In genomic region chr4:67931256-67931655, GRCh38 we compare ENCODE assay signal across 34 cellular contexts. TPM values are rescaled to one million over a fixed set of nuclear protein-coding genes. Genes with fewer than 3 reads are reported as not detected.
"Had no signal": no experiment of that assay in that cellular context is flagged by ENCODE, and none has a peak within 500 bp of the region (broad histone marks: within the 10 kb centered on the region; RNA-seq: fewer than 3 reads in every experiment).

No MANE protein-coding gene starts in this region.

- H3K27me3 Mint-ChIP-seq: progenitor cell of endocrine pancreas; stimulated activated memory B cell treated with anti-CD40 and anti-IgM and Interleukin-4, amounts not matched to agents 10 μg/mL and 1 μg/mL and 100 μg/mL, for 72 hours; type B pancreatic cell had no signal

- H3K36me3 ChIP-seq: left ventricle myocardium inferior, ovary, right atrium auricular region, right lobe of liver, tibial nerve, uterus had no signal

- DNase-seq: hypothalamus; immature natural killer cell; left ventricle myocardium inferior; mesendoderm; midbrain; mucosa of descending colon; naive thymus-derived CD4-positive, alpha-beta T cell; ovary; right lobe of liver; stimulated activated CD4-positive, alpha-beta T cell treated with anti-CD3 and anti-CD28 coated beads, Interleukin-1b, Interleukin-23, amount 100 ng/mL, for 48 hours; stimulated activated CD4-positive, alpha-beta T cell treated with anti-CD3 and anti-CD28 coated beads, Interleukin-2, amount 100 ng/mL, for 48 hours; stimulated activated CD4-positive, alpha-beta T cell treated with anti-CD3 and anti-CD28 coated beads, Interleukin-4, amount 100 ng/mL, for 4 hours; stimulated activated CD8-positive, alpha-beta memory T cell treated with anti-CD3 and anti-CD28 coated beads, Interleukin-4, amount 100 ng/mL, for 48 hours; stimulated activated naive CD4-positive, alpha-beta T cell treated with Interleukin-2 at 50 U/mL for 16 hours; stimulated activated naive CD8-positive, alpha-beta T cell treated with anti-CD3 and anti-CD28 coated beads, Interleukin-15, amount 100 ng/mL, for 72 hours; substantia nigra; uterus had no signal

- H3K9me3 Mint-ChIP-seq: natural killer cell treated with Interleukin-12 subunit alpha and Interleukin-12 subunit beta and Interleukin-15 and Interleukin-18, amount 100 ng/mL, for 72 hours; stimulated activated memory B cell treated with anti-CD40 and anti-IgM and Interleukin-4, amounts not matched to agents 10 μg/mL and 1 μg/mL and 100 μg/mL, for 72 hours; stimulated activated naive CD8-positive, alpha-beta T cell treated with anti-CD3 and anti-CD28 coated beads, Interleukin-15, amount 100 ng/mL, for 72 hours; type B pancreatic cell had no signal

- H3K4me1 ChIP-seq: left ventricle myocardium inferior, right atrium auricular region, right lobe of liver, tibial nerve, uterus had no signal

- ATAC-seq: mucosa of descending colon; naive thymus-derived CD4-positive, alpha-beta T cell; natural killer cell treated with Interleukin-12 subunit alpha and Interleukin-12 subunit beta and Interleukin-15 and Interleukin-18, amount 100 ng/mL, for 72 hours; right lobe of liver; stimulated activated memory B cell treated with anti-CD40 and anti-IgM and Interleukin-4, amounts not matched to agents 10 μg/mL and 1 μg/mL and 100 μg/mL, for 72 hours; stimulated activated naive CD8-positive, alpha-beta T cell treated with anti-CD3 and anti-CD28 coated beads, Interleukin-15, amount 100 ng/mL, for 72 hours had no signal

- H3K4me3 Mint-ChIP-seq: immature natural killer cell; naive thymus-derived CD4-positive, alpha-beta T cell; natural killer cell treated with Interleukin-12 subunit alpha and Interleukin-12 subunit beta and Interleukin-15 and Interleukin-18, amount 100 ng/mL, for 72 hours; stimulated activated memory B cell treated with anti-CD40 and anti-IgM and Interleukin-4, amounts not matched to agents 10 μg/mL and 1 μg/mL and 100 μg/mL, for 72 hours; stimulated activated naive CD8-positive, alpha-beta T cell treated with anti-CD3 and anti-CD28 coated beads, Interleukin-15, amount 100 ng/mL, for 72 hours; type B pancreatic cell had no signal

- H3K4me3 ChIP-seq: left ventricle myocardium inferior, lung, mucosa of descending colon, ovary, right atrium auricular region, right lobe of liver, smooth muscle cell, tibial nerve, uterus had no signal

- H3K27ac ChIP-seq: left ventricle myocardium inferior, ovary, right atrium auricular region, right lobe of liver, tibial nerve, uterus had no signal

- H3K9me3 ChIP-seq: left ventricle myocardium inferior, mucosa of descending colon, right atrium auricular region, right lobe of liver, tibial nerve, uterus had no signal

- H3K27me3 ChIP-seq: ovary, right atrium auricular region, right lobe of liver, tibial nerve, uterus had no signal

- H3K36me3 Mint-ChIP-seq: immature natural killer cell; natural killer cell treated with Interleukin-12 subunit alpha and Interleukin-12 subunit beta and Interleukin-15 and Interleukin-18, amount 100 ng/mL, for 72 hours; stimulated activated memory B cell treated with anti-CD40 and anti-IgM and Interleukin-4, amounts not matched to agents 10 μg/mL and 1 μg/mL and 100 μg/mL, for 72 hours; type B pancreatic cell had no signal

- H3K4me1 Mint-ChIP-seq: immature natural killer cell; naive thymus-derived CD4-positive, alpha-beta T cell; stimulated activated memory B cell treated with anti-CD40 and anti-IgM and Interleukin-4, amounts not matched to agents 10 μg/mL and 1 μg/mL and 100 μg/mL, for 72 hours; stimulated activated naive CD8-positive, alpha-beta T cell treated with anti-CD3 and anti-CD28 coated beads, Interleukin-15, amount 100 ng/mL, for 72 hours had no signal

RNA-seq across cellular contexts. Expression of gene TMPRSS11A, which starts 32.0 kb away (rescaled TPM):
- total RNA-seq: kidney epithelial cell; left ventricle myocardium inferior; lower leg skin; lung; mucosa of descending colon; myocyte; naive thymus-derived CD4-positive, alpha-beta T cell; natural killer cell treated with Interleukin-12 subunit alpha and Interleukin-12 subunit beta and Interleukin-15 and Interleukin-18, amount 100 ng/mL, for 72 hours; omental fat pad; ovary; progenitor cell of endocrine pancreas; pulmonary artery endothelial cell; right atrium auricular region; right lobe of liver; skeletal muscle tissue; temporal lobe; tibial nerve; ureter; uterus had no signal

RNA-seq across cellular contexts. Expression of gene TMPRSS11D, which starts 47.5 kb away (rescaled TPM):
- total RNA-seq: kidney epithelial cell; left ventricle myocardium inferior; lung; mucosa of descending colon; myocyte; naive thymus-derived CD4-positive, alpha-beta T cell; natural killer cell treated with Interleukin-12 subunit alpha and Interleukin-12 subunit beta and Interleukin-15 and Interleukin-18, amount 100 ng/mL, for 72 hours; omental fat pad; ovary; progenitor cell of endocrine pancreas; pulmonary artery endothelial cell; renal cortical epithelial cell; right atrium auricular region; right lobe of liver; skeletal muscle tissue; smooth muscle cell; temporal lobe; tibial nerve; ureter; uterus had no signal
